ENCODE assay signal across 11 cellular contexts in genomic region chr1:207873055-207873890, GRCh38. TPM values are rescaled to one million over a fixed set of nuclear protein-coding genes. Genes with fewer than 3 reads are reported as not detected.
DNase-seq lines count a peak whose midpoint lies in the region; FAIRE-seq and TF ChIP-seq lines count a peak whose summit lies in the region.
"Had no signal": no experiment of that assay in that cellular context is flagged by ENCODE, and none has a peak within 500 bp of the region (broad histone marks: within the 10 kb centered on the region; RNA-seq: fewer than 3 reads in every experiment).

No MANE protein-coding gene starts in this region.

- no peak overlapping the region for H4K91ac ChIP-seq in trophoblast cell (ENCODE audit: low read depth, low read length)

- H3K27ac ChIP-seq in DOHH2 (ENCODE audit: low read depth, low read length) = no peak overlapping the region
- no peak overlapping the region for H3K27ac ChIP-seq in trophoblast cell (ENCODE audit: low read depth, low read length)
- H3K27ac ChIP-seq: left lung had no signal

- H3K4me2 ChIP-seq in DOHH2 (ENCODE audit: low read length) (peak overlapping the region; percentile 6; the same call in 1 of the 2 replicates), trophoblast cell (ENCODE audit: low read length) (no peak overlapping the region)

- no peak overlapping the region for H2BK120ac ChIP-seq in trophoblast cell (ENCODE audit: insufficient read depth, low read length, poor library complexity)

- no peak overlapping the region for H4K8ac ChIP-seq in trophoblast cell (ENCODE audit: low read depth, low read length)

- H2AK5ac ChIP-seq in trophoblast cell (ENCODE audit: low read length) = no peak overlapping the region

- H2BK5ac ChIP-seq in trophoblast cell (ENCODE audit: low read depth, low read length, poor library complexity) = no peak overlapping the region

- H3K79me1 ChIP-seq in trophoblast cell (ENCODE audit: low read length) = no peaks in the 10 kb centered on the region

- H3K9ac ChIP-seq in trophoblast cell (ENCODE audit: low read length) = no peak overlapping the region

- no peaks in the 10 kb centered on the region for H4K20me1 ChIP-seq in DOHH2 (ENCODE audit: control insufficient read depth, insufficient read depth, low read depth, low read length)

- H3K36me3 ChIP-seq in DOHH2 (ENCODE audit: control insufficient read depth, low read length) (no peaks in the 10 kb centered on the region), trophoblast cell (ENCODE audit: control insufficient read depth in 1 of 2, insufficient read depth in 2 of 2, low read length in 2 of 2) (no peaks in the 10 kb centered on the region)
- H3K36me3 ChIP-seq: left lung had no signal

- no peak overlapping the region for H2BK12ac ChIP-seq in trophoblast cell (ENCODE audit: low read length)

- TF ChIP-seq POLR2A in H54 (IDR thresholded peaks at IDR 0.05; ENCODE audit: low read depth, low read length) = no peak

- H3K4me3 ChIP-seq in DOHH2 (ENCODE audit: low read length) (no peak overlapping the region), trophoblast cell (ENCODE audit: low read depth, low read length) (no peak overlapping the region)
- H3K4me3 ChIP-seq: left lung had no signal

- no peaks in the 10 kb centered on the region for H3K9me3 ChIP-seq in DOHH2 (ENCODE audit: control insufficient read depth, insufficient read depth, low read length)
- no peaks in the 10 kb centered on the region for H3K9me3 ChIP-seq in trophoblast cell (ENCODE audit: insufficient read depth, low read depth, low read length)
- H3K9me3 ChIP-seq: left lung had no signal

- no peak for FAIRE-seq in H54 (lab: Jason Lieb, UNC)
- FAIRE-seq: colon had no signal

- DNase-seq in M059J (ENCODE audit: low read depth) = peak; percentile 24
- peak; percentile 21 for DNase-seq in activated CD8-positive, alpha-beta memory T cell treated with anti-CD3 and anti-CD28 coated beads, Interleukin-2, amount 50 U/mL, for 4 hours
- DNase-seq in myocyte (ENCODE audit: low read depth) = peak; percentile 84
- DNase-seq in trophoblast cell = no peak
- no peak for DNase-seq in KG1 (lab: John Stamatoyannopoulos, UW)
- no peak for DNase-seq in cerebellum (ENCODE audit: low spot score)
- DNase-seq in H54 (ENCODE audit: insufficient read length, low spot score) = no peak
- DNase-seq: left lung, SHP77 treated with DMSO at 0.1 percent for 48 hours had no signal

- no peak for TF ChIP-seq CTCF in DOHH2 (IDR thresholded peaks at IDR 0.05; ENCODE audit: low read depth, low read length, poor library complexity, severe bottlenecking)

- no peaks in the 10 kb centered on the region for H3K9me2 ChIP-seq in DOHH2 (replicated peaks; ENCODE audit: control insufficient read depth, low read length)

- H2AFZ ChIP-seq in trophoblast cell (ENCODE audit: insufficient read depth, low read length, poor library complexity) = no peak overlapping the region

- no peaks in the 10 kb centered on the region for H3F3A ChIP-seq in DOHH2 (ENCODE audit: control insufficient read depth, insufficient read depth)

- H3K27me3 ChIP-seq in DOHH2 (ENCODE audit: control insufficient read depth, low read length) (no peaks in the 10 kb centered on the region), trophoblast cell (ENCODE audit: insufficient read depth, low read length) (no peaks in the 10 kb centered on the region)
- H3K27me3 ChIP-seq: left lung had no signal

- no peak overlapping the region for H3K14ac ChIP-seq in trophoblast cell (ENCODE audit: low read length)

- no peak overlapping the region for H3K18ac ChIP-seq in trophoblast cell (ENCODE audit: low read length)

- H4K12ac ChIP-seq in trophoblast cell (ENCODE audit: low read depth, low read length) = no peak overlapping the region

- H3K79me2 ChIP-seq in DOHH2 (ENCODE audit: control insufficient read depth, low read length) = peaks cover 3% of the 10 kb centered on the region
- H3K79me2 ChIP-seq in trophoblast cell (ENCODE audit: control insufficient read depth, insufficient read depth, low read length, poor library complexity) = no peaks in the 10 kb centered on the region

- no peak overlapping the region for H3K23ac ChIP-seq in trophoblast cell (ENCODE audit: low read length)

- no peak overlapping the region for H3K4ac ChIP-seq in trophoblast cell (ENCODE audit: low read depth, low read length)

- H3K4me1 ChIP-seq in DOHH2 (ENCODE audit: control insufficient read depth, low read length) (peaks cover 26% of the 10 kb centered on the region), trophoblast cell (ENCODE audit: control insufficient read depth in 1 of 2, insufficient read depth in 2 of 2, low read length in 2 of 2) (peaks cover 3 to 4% of the 10 kb centered on the region in 2 experiments)

- no CpG with 5 or more reads among the region's 8 CpGs for WGBS in trophoblast cell (ENCODE audit: extremely low coverage, insufficient coverage, insufficient read length)

RNA-seq across cellular contexts. Expression of gene CD34, which starts 37.7 kb away (rescaled TPM):
- total RNA-seq in M059J (2014; rRNA removed; shearing (Covaris generic)) = 0.59 and 1.6 TPM in 2 replicates
- total RNA-seq in myocyte (4.3 and 7.9 TPM in 2 replicates), cerebellum (2.8 TPM)
- polyA plus RNA-seq in myocyte (2012) = 10.5 TPM
- polyA plus RNA-seq in trophoblast cell (2013) = 0.03 TPM in 2 replicates

Comparison
In these comparisons a context has a peak if more than half of its experiments do, and no peak if none do; other contexts are left out.
1. DNase-seq: peak in M059J (single experiment), activated CD8-positive, alpha-beta memory T cell treated with anti-CD3 and anti-CD28 coated beads, Interleukin-2, amount 50 U/mL, for 4 hours (single experiment) and myocyte (single experiment); none in trophoblast cell (0 of 2), KG1 (single experiment), cerebellum (single experiment) and H54 (single experiment).